1 cellular context compared by ENCODE assay signal in the genomic region with DNA sequence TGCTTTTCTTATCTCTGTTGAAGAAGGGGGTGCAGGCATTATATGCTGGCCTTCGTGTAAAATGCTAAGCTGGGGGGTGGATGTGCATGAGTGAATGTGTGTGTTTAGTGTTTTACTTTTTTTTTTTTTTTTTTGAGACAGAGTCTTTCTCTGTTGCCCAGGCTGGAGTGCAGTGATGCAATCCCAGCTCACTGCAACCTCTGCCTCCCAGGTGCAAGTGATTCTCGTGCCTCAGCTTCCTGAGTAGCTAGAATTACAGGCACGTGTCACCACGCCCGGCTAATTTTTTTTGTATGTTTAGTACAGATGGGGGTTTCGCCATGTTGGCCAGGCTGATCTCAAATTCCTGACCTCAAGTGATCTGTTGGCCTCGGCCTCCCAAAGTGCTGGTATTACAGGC.
A peak's percentile ranks its signal among the peaks of the same experiment; 100 is the strongest.
TF ChIP-seq lines count a peak whose summit lies in the region.

No MANE protein-coding gene starts in this region.

TF ChIP-seq in HepG2, 621 proteins besides CTCF, POLR2A, EP300 and RAD21 (continued from another document):
- TF ChIP-seq, protein P1, sequence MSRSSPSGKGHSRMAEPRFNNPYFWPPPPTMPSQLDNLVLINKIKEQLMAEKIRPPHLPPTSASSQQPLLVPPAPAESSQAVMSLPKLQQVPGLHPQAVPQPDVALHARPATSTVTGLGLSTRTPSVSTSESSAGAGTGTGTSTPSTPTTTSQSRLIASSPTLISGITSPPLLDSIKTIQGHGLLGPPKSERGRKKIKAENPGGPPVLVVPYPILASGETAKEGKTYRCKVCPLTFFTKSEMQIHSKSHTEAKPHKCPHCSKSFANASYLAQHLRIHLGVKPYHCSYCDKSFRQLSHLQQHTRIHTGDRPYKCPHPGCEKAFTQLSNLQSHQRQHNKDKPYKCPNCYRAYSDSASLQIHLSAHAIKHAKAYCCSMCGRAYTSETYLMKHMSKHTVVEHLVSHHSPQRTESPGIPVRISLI (CRISPR knock-in tag; IDR thresholded peaks at IDR 0.05; ENCODE audit: borderline replicate concordance), result peak; percentile 41; the same call in 1 of the 2 replicates
- 0 out of 2 replicates have a peak, but pooled peaks have one; percentile 8 for TF ChIP-seq CEBPG (CRISPR knock-in tag; IDR thresholded peaks at IDR 0.05)
- TF ChIP-seq, protein P2, sequence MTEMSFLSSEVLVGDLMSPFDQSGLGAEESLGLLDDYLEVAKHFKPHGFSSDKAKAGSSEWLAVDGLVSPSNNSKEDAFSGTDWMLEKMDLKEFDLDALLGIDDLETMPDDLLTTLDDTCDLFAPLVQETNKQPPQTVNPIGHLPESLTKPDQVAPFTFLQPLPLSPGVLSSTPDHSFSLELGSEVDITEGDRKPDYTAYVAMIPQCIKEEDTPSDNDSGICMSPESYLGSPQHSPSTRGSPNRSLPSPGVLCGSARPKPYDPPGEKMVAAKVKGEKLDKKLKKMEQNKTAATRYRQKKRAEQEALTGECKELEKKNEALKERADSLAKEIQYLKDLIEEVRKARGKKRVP (CRISPR knock-in tag; IDR thresholded peaks at IDR 0.05), result peak in 1 of 2 experiments; percentile 49; a peak in 1 of 4 replicates
